Comparison of ENCODE assay signal across 23 cellular contexts in genomic region chr2:221524158-221524557, GRCh38.
"Had no signal": no experiment of that assay in that cellular context is flagged by ENCODE, and none has a peak within 500 bp of the region (broad histone marks: within the 10 kb centered on the region; RNA-seq: fewer than 3 reads in every experiment).

No MANE protein-coding gene starts in this region.

- H3K4me1 ChIP-seq: breast epithelium had no signal

- H3K27ac ChIP-seq: breast epithelium, Peyer's patch, RWPE1 had no signal

- H3K27ac Mint-ChIP-seq: activated B cell treated with CpG ODN at 0.5 μM for 24 hours; activated CD4-positive, alpha-beta memory T cell treated with anti-CD3 and anti-CD28 coated beads, Interleukin-2, amount 10 ng/mL, durations not matched to agents 7 days and 5 days; activated naive CD4-positive, alpha-beta T cell treated with anti-CD3 and anti-CD28 coated beads, Interleukin-2, amount 50 U/mL, for 24 hours; T-helper 1 cell treated with Interleukin-12 subunit alpha and Interleukin-12 subunit beta and Interleukin-4 antibody, amounts not matched to agents 30 μg/mL and 1 μg/mL, for 36 hours had no signal

- H3K4me3 ChIP-seq: breast epithelium, K562, Peyer's patch had no signal

- H3K27me3 Mint-ChIP-seq: activated B cell treated with CpG ODN at 0.5 μM for 24 hours; activated CD4-positive, alpha-beta memory T cell treated with anti-CD3 and anti-CD28 coated beads, Interleukin-2, amount 10 ng/mL, durations not matched to agents 7 days and 5 days; activated naive CD4-positive, alpha-beta T cell treated with anti-CD3 and anti-CD28 coated beads, Interleukin-2, amount 50 U/mL, for 24 hours had no signal

- H3K27me3 ChIP-seq: breast epithelium, Peyer's patch had no signal

- FAIRE-seq: K562 had no signal

- H3K9me3 Mint-ChIP-seq: activated B cell treated with CpG ODN at 0.5 μM for 24 hours; activated CD4-positive, alpha-beta memory T cell treated with anti-CD3 and anti-CD28 coated beads, Interleukin-2, amount 10 ng/mL, durations not matched to agents 7 days and 5 days; activated naive CD4-positive, alpha-beta T cell treated with anti-CD3 and anti-CD28 coated beads, Interleukin-2, amount 50 U/mL, for 24 hours had no signal

- H3K36me3 ChIP-seq: breast epithelium, Peyer's patch had no signal

- DNase-seq: activated B cell treated with CpG ODN at 0.5 μM for 24 hours; activated CD4-positive, alpha-beta memory T cell treated with anti-CD3 and anti-CD28 coated beads, Interleukin-2, amount 10 ng/mL, durations not matched to agents 7 days and 5 days; activated CD4-positive, alpha-beta T cell treated with anti-CD3 and anti-CD28 coated beads for 1 hour; activated CD4-positive, alpha-beta T cell treated with anti-CD3 and anti-CD28 coated beads, Interleukin-2, amount 50 U/mL, for 1 hour; activated CD8-positive, alpha-beta memory T cell treated with anti-CD3 and anti-CD28 coated beads, Interleukin-2, amount 50 U/mL, for 4 hours; activated naive CD4-positive, alpha-beta T cell; aorta; central memory CD4-positive, alpha-beta T cell; Karpas-422; MM.1S; NCI-H1105 treated with DMSO at 0.1 percent for 48 hours; NCI-H1930; NCI-H446; NCI-H524; NCI-H82; Peyer's patch; SHP77; T-helper 9 cell had no signal

- H3K4me3 Mint-ChIP-seq: activated B cell treated with CpG ODN at 0.5 μM for 24 hours; activated CD4-positive, alpha-beta memory T cell treated with anti-CD3 and anti-CD28 coated beads, Interleukin-2, amount 10 ng/mL, durations not matched to agents 7 days and 5 days; activated naive CD4-positive, alpha-beta T cell treated with anti-CD3 and anti-CD28 coated beads, Interleukin-2, amount 50 U/mL, for 24 hours; T-helper 1 cell treated with Interleukin-12 subunit alpha and Interleukin-12 subunit beta and Interleukin-4 antibody, amounts not matched to agents 30 μg/mL and 1 μg/mL, for 36 hours had no signal

- H3K9me3 ChIP-seq: breast epithelium, Peyer's patch had no signal

- ATAC-seq: K562 had no signal
